In genomic region chr12:13071305-13072280, GRCh38 we compare ENCODE assay signal across 22 cellular contexts. TPM values are rescaled to one million over a fixed set of nuclear protein-coding genes. Genes with fewer than 3 reads are reported as not detected.
A peak's percentile ranks its signal among the peaks of the same experiment; 100 is the strongest.
DNase-seq lines count a peak whose midpoint lies in the region; ATAC-seq and TF ChIP-seq lines count a peak whose summit lies in the region.
"Had no signal": no experiment of that assay in that cellular context is flagged by ENCODE, and none has a peak within 500 bp of the region (broad histone marks: within the 10 kb centered on the region; RNA-seq: fewer than 3 reads in every experiment).

No MANE protein-coding gene starts in this region.

- TF ChIP-seq CTCF in MCF 10A (IDR thresholded peaks at IDR 0.05; ENCODE audit: unreplicated experiment) (no peak), breast epithelium (IDR thresholded peaks at IDR 0.05) (no peak), WERI-Rb-1 (IDR thresholded peaks at IDR 0.05; ENCODE audit: low read depth, low read length) (no peak), esophagus squamous epithelium (IDR thresholded peaks at IDR 0.05) (no peak)

- DNase-seq in MCF 10A (ENCODE audit: unreplicated experiment) (peak; percentile 34), breast epithelium (ENCODE audit: low spot score in 2 of 2) (no peak), WERI-Rb-1 (peak; percentile 47), esophagus squamous epithelium (lab: John Stamatoyannopoulos, UW) (no peak)
- DNase-seq in stimulated activated CD4-positive, alpha-beta T cell treated with anti-CD3 and anti-CD28 coated beads, Interleukin-4, amount 100 ng/mL, for 1 hour, result no peak
- DNase-seq in activated CD4-positive, CD25-positive, alpha-beta regulatory T cell (lab: John Stamatoyannopoulos, UW), result no peak
- DNase-seq: activated effector memory CD4-positive, alpha-beta T cell treated with Interleukin-2 at 50 U/mL for 16 hours; adrenal gland; BE2C; COR-L47; IMR-90; naive B cell; pancreas; right lobe of liver; RPMI8226; T1000 had no signal

- TF ChIP-seq POLR2A in breast epithelium (IDR thresholded peaks at IDR 0.05) (no peak), esophagus squamous epithelium (IDR thresholded peaks at IDR 0.05) (no peak)

- intact Hi-C loops in MCF 10A (cut with micrococcal nuclease) (no loop called here), breast epithelium (cut with DNase I; ENCODE audit: low total_unique reads) (no loop called here), esophagus squamous epithelium (cut with DNase I) (no loop called here)

- ATAC-seq in HG02759 (IDR thresholded peaks at IDR 0.05; ENCODE audit: unreplicated experiment) (no peak), HG03342 (IDR thresholded peaks at IDR 0.05; ENCODE audit: unreplicated experiment) (no peak)
- ATAC-seq: pancreas, right lobe of liver had no signal

- WGBS in esophagus squamous epithelium, 2 donors, result 57 to 72% methylated on average over 10 of the region's 10 CpGs

- peaks cover 6% of the 10 kb centered on the region for H3K36me3 Mint-ChIP-seq in MCF 10A (ENCODE audit: insufficient read depth, unreplicated experiment)

- no TSS peak for BruUV-seq in MCF 10A (replicated peaks; lab: Mats Ljungman, UMichigan)

- H3K4me3 Mint-ChIP-seq in MCF 10A (ENCODE audit: unreplicated experiment), result peak overlapping the region; percentile 32

- POLR2A ChIA-PET in MCF 10A (lab: Yijun Ruan, JAX), result interaction anchor here (0.7 to 1.2 kb wide), 3 partner anchors 20 to 32 kb away, joined by 3 read pairs; partner anchors contain the start of gene GSG1

- H3K9me3 ChIP-seq in breast epithelium (no peaks in the 10 kb centered on the region), WERI-Rb-1 (ENCODE audit: severe bottlenecking) (no peaks in the 10 kb centered on the region), esophagus squamous epithelium (no peaks in the 10 kb centered on the region)
- H3K9me3 ChIP-seq: adrenal gland, BE2C, pancreas, right lobe of liver, vagina had no signal

- H3K4me3 ChIP-seq in breast epithelium (no peak overlapping the region), WERI-Rb-1 (ENCODE audit: low read depth, low read length) (no peak overlapping the region), esophagus squamous epithelium (no peak overlapping the region)
- H3K4me3 ChIP-seq: adrenal gland, pancreas, right lobe of liver, vagina had no signal

- H3K4me1 ChIP-seq in breast epithelium (no peaks in the 10 kb centered on the region), esophagus squamous epithelium (peaks cover 0 to 22% (median 0%) of the 10 kb centered on the region in 3 donors)
- H3K4me1 ChIP-seq: adrenal gland, BE2C, pancreas, right lobe of liver, vagina had no signal

- CTCF ChIA-PET in MCF 10A (lab: Yijun Ruan, JAX), result interaction anchor here (0.6 to 0.7 kb wide), 5 partner anchors 27 to 1681 kb away, joined by 3 to 5 read pairs (median 3); no protein-coding TSS in a partner anchor

- H3K4me1 Mint-ChIP-seq in MCF 10A (ENCODE audit: insufficient read depth, unreplicated experiment), result peaks cover 29% of the 10 kb centered on the region
- H3K4me1 Mint-ChIP-seq: naive B cell had no signal

- no peak overlapping the region for H3K27ac ChIP-seq in breast epithelium
- peak overlapping the region; percentile 66 for H3K27ac ChIP-seq in WERI-Rb-1
- H3K27ac ChIP-seq in esophagus squamous epithelium, result peak overlapping the region in 3 of 4 donors; percentile 70 to 82 (median 79)
- H3K27ac ChIP-seq: adrenal gland, pancreas, right lobe of liver, vagina had no signal

- no peaks in the 10 kb centered on the region for H3K27me3 ChIP-seq in breast epithelium
- H3K27me3 ChIP-seq in WERI-Rb-1 (ENCODE audit: insufficient read depth, low read depth, severe bottlenecking), result no peaks in the 10 kb centered on the region
- no peaks in the 10 kb centered on the region for H3K27me3 ChIP-seq in esophagus squamous epithelium
- H3K27me3 ChIP-seq: adrenal gland, BE2C, pancreas, right lobe of liver, vagina had no signal

- no peaks in the 10 kb centered on the region for H3K36me3 ChIP-seq in breast epithelium
- peaks cover 77% of the 10 kb centered on the region for H3K36me3 ChIP-seq in WERI-Rb-1
- H3K36me3 ChIP-seq in esophagus squamous epithelium, result peaks cover 0 to 53% (median 4%) of the 10 kb centered on the region in 3 donors
- H3K36me3 ChIP-seq: adrenal gland, BE2C, pancreas, right lobe of liver had no signal

- H3K27me3 Mint-ChIP-seq in MCF 10A (ENCODE audit: insufficient read depth, unreplicated experiment), result no peaks in the 10 kb centered on the region
- H3K27me3 Mint-ChIP-seq: naive B cell had no signal

- peak overlapping the region; percentile 73 for H3K27ac Mint-ChIP-seq in MCF 10A (ENCODE audit: low read depth, unreplicated experiment)
- H3K27ac Mint-ChIP-seq: naive B cell had no signal

- H3K9me3 Mint-ChIP-seq in MCF 10A (ENCODE audit: unreplicated experiment), result no peaks in the 10 kb centered on the region
- H3K9me3 Mint-ChIP-seq: naive B cell had no signal

RNA-seq across cellular contexts. Expression of gene FAM234B, which starts 27.4 kb away (rescaled TPM):
- 5.4 and 5.7 TPM in 2 replicates for total RNA-seq in MCF 10A (2022)
- 10 to 100 TPM in 2 of 3 donors, 1 to 10 TPM in 1; 4.6 to 21.4 (median 16.4) TPM for total RNA-seq in breast epithelium
- 1 to 10 TPM; 3.1 to 8.0 (median 3.9) TPM for total RNA-seq in esophagus squamous epithelium

RNA-seq across cellular contexts. Expression of gene GSG1, which starts 31.9 kb away (rescaled TPM):
- total RNA-seq in MCF 10A (2022) (not detected in 2 replicates), breast epithelium (not detected), esophagus squamous epithelium (not detected)
- total RNA-seq: adrenal gland, dermis microvascular lymphatic vessel endothelial cell, glomerular endothelial cell, NCI-H460, right lobe of liver, vagina had no signal

Comparison
In these comparisons a context has a peak if more than half of its experiments do, and no peak if none do; other contexts are left out.
1. DNase-seq: peak in MCF 10A (single experiment) and WERI-Rb-1 (single experiment); none in breast epithelium (0 of 2), esophagus squamous epithelium (single experiment), stimulated activated CD4-positive, alpha-beta T cell treated with anti-CD3 and anti-CD28 coated beads, Interleukin-4, amount 100 ng/mL, for 1 hour (single experiment) and activated CD4-positive, CD25-positive, alpha-beta regulatory T cell (0 of 4).
2. H3K27ac ChIP-seq: peak in WERI-Rb-1 (single experiment) and esophagus squamous epithelium (3 of 4); none in breast epithelium (0 of 2).